In the genomic region with DNA sequence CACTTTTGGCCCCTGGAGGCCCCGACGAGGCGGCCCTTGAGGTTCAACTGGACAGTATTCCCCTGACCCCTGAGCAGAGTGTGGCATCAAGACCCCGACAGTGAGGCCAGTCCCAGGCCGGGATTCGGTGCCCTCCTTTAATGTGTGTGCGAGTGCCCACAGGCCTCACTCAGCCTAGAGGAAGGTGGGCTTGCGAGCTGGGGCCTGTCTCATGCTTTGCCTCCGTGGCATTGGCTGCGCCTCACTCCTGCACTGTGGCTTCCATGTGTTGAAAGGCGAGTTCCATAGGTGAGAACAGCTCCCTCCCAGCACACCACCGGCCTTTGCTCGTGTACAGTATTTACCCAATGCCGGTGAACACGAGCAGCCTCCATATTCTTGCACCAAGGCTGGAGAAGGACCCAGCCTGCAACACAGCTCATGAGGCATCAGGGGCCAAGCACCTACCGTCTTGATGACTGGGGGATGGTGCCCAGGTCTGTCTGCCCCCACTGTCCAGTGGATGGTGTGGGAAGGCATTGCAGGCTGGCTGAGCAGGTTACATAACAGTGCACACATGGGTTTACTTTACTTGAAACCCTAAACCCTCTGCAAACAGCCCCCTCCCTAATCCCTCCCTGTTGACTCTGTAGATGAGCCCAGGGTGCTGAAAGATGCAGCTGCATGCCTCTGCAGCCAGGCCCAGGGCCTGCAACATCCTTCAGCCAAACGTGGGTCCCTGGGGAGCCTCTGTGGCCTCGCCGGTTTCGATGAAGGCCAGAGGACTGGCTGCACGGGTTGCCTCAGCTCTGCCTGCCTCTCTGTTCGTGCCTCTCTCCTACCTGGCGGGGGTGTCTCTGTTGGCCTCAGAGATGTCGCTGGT, we compare ENCODE assay signal across 1 cellular context.
TF ChIP-seq lines count a peak whose summit lies in the region.

No MANE protein-coding gene starts in this region.

TF ChIP-seq in HepG2, 621 proteins besides CTCF, POLR2A, EP300 and RAD21 (continued from another document and continues in another):
- TF ChIP-seq MAF1 (CRISPR knock-in tag; IDR thresholded peaks at IDR 0.05; ENCODE audit: borderline replicate concordance) (peak; percentile 64; the same call in 1 of the 2 replicates), RXRA (CRISPR knock-in tag; IDR thresholded peaks at IDR 0.05) (peak; percentile 79), FOSL1 (CRISPR knock-in tag; IDR thresholded peaks at IDR 0.05; ENCODE audit: borderline replicate concordance) (no peak), HNRNPUL1 (IDR thresholded peaks at IDR 0.05; ENCODE audit: low read depth, low read length) (no peak), PCBP2 (optimal IDR thresholded peaks at IDR 0.05; ENCODE audit: low read depth, low read length, poor library complexity, severe bottlenecking) (no peak), ZNF232 (CRISPR knock-in tag; IDR thresholded peaks at IDR 0.05; ENCODE audit: borderline replicate concordance) (no peak; the same call in 1 of the 2 replicates), SIN3A (IDR thresholded peaks at IDR 0.05; ENCODE audit: borderline replicate concordance, low read depth, low read length) (no peak), ZNF350 (CRISPR knock-in tag; IDR thresholded peaks at IDR 0.05; ENCODE audit: borderline replicate concordance, low read depth) (peak; percentile 94), ZNF552 (CRISPR knock-in tag; IDR thresholded peaks at IDR 0.05; ENCODE audit: borderline replicate concordance) (peak; percentile 49; the same call in 1 of the 2 replicates), KLF16 (CRISPR knock-in tag; IDR thresholded peaks at IDR 0.05) (peak; percentile 61 to 93; a peak in 2 of 4 replicates), ZFX (CRISPR knock-in tag; IDR thresholded peaks at IDR 0.05; ENCODE audit: low read depth) (peak; percentile 74), ZFP36 (IDR thresholded peaks at IDR 0.05; ENCODE audit: borderline replicate concordance, low read depth, low read length, partially characterized antibody) (no peak), ZNF569 (CRISPR knock-in tag; IDR thresholded peaks at IDR 0.05; ENCODE audit: borderline replicate concordance) (no peak), SAP130 (CRISPR knock-in tag; IDR thresholded peaks at IDR 0.05; ENCODE audit: low read depth) (peak; percentile 78), TSC22D2 (CRISPR knock-in tag; IDR thresholded peaks at IDR 0.05; ENCODE audit: borderline replicate concordance) (peak; percentile 79; the same call in 1 of the 2 replicates), POLR2G (IDR thresholded peaks at IDR 0.05; ENCODE audit: low read depth, low read length) (no peak), ZSCAN20 (CRISPR knock-in tag; IDR thresholded peaks at IDR 0.05; ENCODE audit: borderline replicate concordance) (no peak), EEA1 (CRISPR knock-in tag; IDR thresholded peaks at IDR 0.05; ENCODE audit: borderline replicate concordance) (no peak), NR2F6 (IDR thresholded peaks at IDR 0.05) (peak; percentile 82), NR2F6 (CRISPR knock-in tag; IDR thresholded peaks at IDR 0.05) (peak; percentile 79), ZNF776 (CRISPR knock-in tag; IDR thresholded peaks at IDR 0.05) (no peak), SRSF1 (optimal IDR thresholded peaks at IDR 0.05; ENCODE audit: low read depth, low read length) (no peak), CHD2 (IDR thresholded peaks at IDR 0.05; ENCODE audit: low read depth, low read length) (no peak), ETV5 (CRISPR knock-in tag; IDR thresholded peaks at IDR 0.05; ENCODE audit: borderline replicate concordance) (no peak), KLF6 (CRISPR knock-in tag; IDR thresholded peaks at IDR 0.05) (peak; percentile 84), HOXA7 (CRISPR knock-in tag; IDR thresholded peaks at IDR 0.05) (no peak; the same call in 1 of the 2 replicates), CENPT (CRISPR knock-in tag; IDR thresholded peaks at IDR 0.05; ENCODE audit: low read depth) (no peak)
- TF ChIP-seq, protein P1, sequence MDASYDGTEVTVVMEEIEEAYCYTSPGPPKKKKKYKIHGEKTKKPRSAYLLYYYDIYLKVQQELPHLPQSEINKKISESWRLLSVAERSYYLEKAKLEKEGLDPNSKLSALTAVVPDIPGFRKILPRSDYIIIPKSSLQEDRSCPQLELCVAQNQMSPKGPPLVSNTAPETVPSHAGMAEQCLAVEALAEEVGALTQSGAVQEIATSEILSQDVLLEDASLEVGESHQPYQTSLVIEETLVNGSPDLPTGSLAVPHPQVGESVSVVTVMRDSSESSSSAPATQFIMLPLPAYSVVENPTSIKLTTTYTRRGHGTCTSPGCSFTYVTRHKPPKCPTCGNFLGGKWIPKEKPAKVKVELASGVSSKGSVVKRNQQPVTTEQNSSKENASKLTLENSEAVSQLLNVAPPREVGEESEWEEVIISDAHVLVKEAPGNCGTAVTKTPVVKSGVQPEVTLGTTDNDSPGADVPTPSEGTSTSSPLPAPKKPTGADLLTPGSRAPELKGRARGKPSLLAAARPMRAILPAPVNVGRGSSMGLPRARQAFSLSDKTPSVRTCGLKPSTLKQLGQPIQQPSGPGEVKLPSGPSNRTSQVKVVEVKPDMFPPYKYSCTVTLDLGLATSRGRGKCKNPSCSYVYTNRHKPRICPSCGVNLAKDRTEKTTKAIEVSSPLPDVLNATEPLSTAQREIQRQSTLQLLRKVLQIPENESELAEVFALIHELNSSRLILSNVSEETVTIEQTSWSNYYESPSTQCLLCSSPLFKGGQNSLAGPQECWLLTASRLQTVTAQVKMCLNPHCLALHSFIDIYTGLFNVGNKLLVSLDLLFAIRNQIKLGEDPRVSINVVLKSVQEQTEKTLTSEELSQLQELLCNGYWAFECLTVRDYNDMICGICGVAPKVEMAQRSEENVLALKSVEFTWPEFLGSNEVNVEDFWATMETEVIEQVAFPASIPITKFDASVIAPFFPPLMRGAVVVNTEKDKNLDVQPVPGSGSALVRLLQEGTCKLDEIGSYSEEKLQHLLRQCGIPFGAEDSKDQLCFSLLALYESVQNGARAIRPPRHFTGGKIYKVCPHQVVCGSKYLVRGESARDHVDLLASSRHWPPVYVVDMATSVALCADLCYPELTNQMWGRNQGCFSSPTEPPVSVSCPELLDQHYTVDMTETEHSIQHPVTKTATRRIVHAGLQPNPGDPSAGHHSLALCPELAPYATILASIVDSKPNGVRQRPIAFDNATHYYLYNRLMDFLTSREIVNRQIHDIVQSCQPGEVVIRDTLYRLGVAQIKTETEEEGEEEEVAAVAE (CRISPR knock-in tag; IDR thresholded peaks at IDR 0.05; ENCODE audit: borderline replicate concordance): peak; percentile 83; the same call in 1 of the 2 replicates
- TF ChIP-seq, protein P2, sequence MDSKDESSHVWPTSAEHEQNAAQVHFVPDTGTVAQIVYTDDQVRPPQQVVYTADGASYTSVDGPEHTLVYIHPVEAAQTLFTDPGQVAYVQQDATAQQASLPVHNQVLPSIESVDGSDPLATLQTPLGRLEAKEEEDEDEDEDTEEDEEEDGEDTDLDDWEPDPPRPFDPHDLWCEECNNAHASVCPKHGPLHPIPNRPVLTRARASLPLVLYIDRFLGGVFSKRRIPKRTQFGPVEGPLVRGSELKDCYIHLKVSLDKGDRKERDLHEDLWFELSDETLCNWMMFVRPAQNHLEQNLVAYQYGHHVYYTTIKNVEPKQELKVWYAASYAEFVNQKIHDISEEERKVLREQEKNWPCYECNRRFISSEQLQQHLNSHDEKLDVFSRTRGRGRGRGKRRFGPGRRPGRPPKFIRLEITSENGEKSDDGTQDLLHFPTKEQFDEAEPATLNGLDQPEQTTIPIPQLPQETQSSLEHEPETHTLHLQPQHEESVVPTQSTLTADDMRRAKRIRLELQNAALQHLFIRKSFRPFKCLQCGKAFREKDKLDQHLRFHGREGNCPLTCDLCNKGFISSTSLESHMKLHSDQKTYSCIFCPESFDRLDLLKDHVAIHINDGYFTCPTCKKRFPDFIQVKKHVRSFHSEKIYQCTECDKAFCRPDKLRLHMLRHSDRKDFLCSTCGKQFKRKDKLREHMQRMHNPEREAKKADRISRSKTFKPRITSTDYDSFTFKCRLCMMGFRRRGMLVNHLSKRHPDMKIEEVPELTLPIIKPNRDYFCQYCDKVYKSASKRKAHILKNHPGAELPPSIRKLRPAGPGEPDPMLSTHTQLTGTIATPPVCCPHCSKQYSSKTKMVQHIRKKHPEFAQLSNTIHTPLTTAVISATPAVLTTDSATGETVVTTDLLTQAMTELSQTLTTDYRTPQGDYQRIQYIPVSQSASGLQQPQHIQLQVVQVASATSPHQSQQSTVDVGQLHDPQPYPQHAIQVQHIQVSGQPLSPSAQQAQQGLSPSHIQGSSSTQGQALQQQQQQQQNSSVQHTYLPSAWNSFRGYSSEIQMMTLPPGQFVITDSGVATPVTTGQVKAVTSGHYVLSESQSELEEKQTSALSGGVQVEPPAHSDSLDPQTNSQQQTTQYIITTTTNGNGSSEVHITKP (CRISPR knock-in tag; IDR thresholded peaks at IDR 0.05; ENCODE audit: low read depth): peak; percentile 31; the same call in 1 of the 2 replicates
- TF ChIP-seq, protein P3, sequence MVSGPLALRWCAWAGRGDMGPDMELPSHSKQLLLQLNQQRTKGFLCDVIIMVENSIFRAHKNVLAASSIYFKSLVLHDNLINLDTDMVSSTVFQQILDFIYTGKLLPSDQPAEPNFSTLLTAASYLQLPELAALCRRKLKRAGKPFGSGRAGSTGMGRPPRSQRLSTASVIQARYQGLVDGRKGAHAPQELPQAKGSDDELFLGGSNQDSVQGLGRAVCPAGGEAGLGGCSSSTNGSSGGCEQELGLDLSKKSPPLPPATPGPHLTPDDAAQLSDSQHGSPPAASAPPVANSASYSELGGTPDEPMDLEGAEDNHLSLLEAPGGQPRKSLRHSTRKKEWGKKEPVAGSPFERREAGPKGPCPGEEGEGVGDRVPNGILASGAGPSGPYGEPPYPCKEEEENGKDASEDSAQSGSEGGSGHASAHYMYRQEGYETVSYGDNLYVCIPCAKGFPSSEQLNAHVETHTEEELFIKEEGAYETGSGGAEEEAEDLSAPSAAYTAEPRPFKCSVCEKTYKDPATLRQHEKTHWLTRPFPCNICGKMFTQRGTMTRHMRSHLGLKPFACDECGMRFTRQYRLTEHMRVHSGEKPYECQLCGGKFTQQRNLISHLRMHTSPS (CRISPR knock-in tag; IDR thresholded peaks at IDR 0.05; ENCODE audit: low read depth): 0 out of 2 replicates have a peak, but pooled peaks have one; percentile 38
- TF ChIP-seq, protein P4, sequence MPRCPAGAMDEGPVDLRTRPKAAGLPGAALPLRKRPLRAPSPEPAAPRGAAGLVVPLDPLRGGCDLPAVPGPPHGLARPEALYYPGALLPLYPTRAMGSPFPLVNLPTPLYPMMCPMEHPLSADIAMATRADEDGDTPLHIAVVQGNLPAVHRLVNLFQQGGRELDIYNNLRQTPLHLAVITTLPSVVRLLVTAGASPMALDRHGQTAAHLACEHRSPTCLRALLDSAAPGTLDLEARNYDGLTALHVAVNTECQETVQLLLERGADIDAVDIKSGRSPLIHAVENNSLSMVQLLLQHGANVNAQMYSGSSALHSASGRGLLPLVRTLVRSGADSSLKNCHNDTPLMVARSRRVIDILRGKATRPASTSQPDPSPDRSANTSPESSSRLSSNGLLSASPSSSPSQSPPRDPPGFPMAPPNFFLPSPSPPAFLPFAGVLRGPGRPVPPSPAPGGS (CRISPR knock-in tag; IDR thresholded peaks at IDR 0.05): peak; percentile 81
- TF ChIP-seq, protein P5, sequence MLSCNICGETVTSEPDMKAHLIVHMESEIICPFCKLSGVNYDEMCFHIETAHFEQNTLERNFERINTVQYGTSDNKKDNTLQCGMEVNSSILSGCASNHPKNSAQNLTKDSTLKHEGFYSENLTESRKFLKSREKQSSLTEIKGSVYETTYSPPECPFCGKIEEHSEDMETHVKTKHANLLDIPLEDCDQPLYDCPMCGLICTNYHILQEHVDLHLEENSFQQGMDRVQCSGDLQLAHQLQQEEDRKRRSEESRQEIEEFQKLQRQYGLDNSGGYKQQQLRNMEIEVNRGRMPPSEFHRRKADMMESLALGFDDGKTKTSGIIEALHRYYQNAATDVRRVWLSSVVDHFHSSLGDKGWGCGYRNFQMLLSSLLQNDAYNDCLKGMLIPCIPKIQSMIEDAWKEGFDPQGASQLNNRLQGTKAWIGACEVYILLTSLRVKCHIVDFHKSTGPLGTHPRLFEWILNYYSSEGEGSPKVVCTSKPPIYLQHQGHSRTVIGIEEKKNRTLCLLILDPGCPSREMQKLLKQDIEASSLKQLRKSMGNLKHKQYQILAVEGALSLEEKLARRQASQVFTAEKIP (CRISPR knock-in tag; IDR thresholded peaks at IDR 0.05; ENCODE audit: borderline replicate concordance): no peak
- TF ChIP-seq, protein P6, sequence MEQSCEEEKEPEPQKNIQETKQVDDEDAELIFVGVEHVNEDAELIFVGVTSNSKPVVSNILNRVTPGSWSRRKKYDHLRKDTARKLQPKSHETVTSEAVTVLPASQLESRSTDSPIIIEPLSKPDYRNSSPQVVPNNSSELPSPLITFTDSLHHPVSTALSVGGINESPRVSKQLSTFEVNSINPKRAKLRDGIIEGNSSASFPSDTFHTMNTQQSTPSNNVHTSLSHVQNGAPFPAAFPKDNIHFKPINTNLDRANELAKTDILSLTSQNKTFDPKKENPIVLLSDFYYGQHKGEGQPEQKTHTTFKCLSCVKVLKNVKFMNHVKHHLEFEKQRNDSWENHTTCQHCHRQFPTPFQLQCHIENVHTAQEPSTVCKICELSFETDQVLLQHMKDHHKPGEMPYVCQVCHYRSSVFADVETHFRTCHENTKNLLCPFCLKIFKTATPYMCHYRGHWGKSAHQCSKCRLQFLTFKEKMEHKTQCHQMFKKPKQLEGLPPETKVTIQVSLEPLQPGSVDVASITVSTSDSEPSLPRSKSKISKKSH (CRISPR knock-in tag; IDR thresholded peaks at IDR 0.05; ENCODE audit: borderline replicate concordance): peak; percentile 29; the same call in 1 of the 2 replicates
- TF ChIP-seq, protein P7, sequence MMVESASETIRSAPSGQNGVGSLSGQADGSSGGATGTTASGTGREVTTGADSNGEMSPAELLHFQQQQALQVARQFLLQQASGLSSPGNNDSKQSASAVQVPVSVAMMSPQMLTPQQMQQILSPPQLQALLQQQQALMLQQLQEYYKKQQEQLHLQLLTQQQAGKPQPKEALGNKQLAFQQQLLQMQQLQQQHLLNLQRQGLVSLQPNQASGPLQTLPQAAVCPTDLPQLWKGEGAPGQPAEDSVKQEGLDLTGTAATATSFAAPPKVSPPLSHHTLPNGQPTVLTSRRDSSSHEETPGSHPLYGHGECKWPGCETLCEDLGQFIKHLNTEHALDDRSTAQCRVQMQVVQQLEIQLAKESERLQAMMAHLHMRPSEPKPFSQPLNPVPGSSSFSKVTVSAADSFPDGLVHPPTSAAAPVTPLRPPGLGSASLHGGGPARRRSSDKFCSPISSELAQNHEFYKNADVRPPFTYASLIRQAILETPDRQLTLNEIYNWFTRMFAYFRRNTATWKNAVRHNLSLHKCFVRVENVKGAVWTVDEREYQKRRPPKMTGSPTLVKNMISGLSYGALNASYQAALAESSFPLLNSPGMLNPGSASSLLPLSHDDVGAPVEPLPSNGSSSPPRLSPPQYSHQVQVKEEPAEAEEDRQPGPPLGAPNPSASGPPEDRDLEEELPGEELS (CRISPR knock-in tag; IDR thresholded peaks at IDR 0.05): peak; percentile 98
- TF ChIP-seq, protein P8, sequence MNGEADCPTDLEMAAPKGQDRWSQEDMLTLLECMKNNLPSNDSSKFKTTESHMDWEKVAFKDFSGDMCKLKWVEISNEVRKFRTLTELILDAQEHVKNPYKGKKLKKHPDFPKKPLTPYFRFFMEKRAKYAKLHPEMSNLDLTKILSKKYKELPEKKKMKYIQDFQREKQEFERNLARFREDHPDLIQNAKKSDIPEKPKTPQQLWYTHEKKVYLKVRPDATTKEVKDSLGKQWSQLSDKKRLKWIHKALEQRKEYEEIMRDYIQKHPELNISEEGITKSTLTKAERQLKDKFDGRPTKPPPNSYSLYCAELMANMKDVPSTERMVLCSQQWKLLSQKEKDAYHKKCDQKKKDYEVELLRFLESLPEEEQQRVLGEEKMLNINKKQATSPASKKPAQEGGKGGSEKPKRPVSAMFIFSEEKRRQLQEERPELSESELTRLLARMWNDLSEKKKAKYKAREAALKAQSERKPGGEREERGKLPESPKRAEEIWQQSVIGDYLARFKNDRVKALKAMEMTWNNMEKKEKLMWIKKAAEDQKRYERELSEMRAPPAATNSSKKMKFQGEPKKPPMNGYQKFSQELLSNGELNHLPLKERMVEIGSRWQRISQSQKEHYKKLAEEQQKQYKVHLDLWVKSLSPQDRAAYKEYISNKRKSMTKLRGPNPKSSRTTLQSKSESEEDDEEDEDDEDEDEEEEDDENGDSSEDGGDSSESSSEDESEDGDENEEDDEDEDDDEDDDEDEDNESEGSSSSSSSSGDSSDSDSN (CRISPR knock-in tag; IDR thresholded peaks at IDR 0.05): peak; percentile 72
